ENCODE assay signal across 8 cellular contexts in the genomic region with DNA sequence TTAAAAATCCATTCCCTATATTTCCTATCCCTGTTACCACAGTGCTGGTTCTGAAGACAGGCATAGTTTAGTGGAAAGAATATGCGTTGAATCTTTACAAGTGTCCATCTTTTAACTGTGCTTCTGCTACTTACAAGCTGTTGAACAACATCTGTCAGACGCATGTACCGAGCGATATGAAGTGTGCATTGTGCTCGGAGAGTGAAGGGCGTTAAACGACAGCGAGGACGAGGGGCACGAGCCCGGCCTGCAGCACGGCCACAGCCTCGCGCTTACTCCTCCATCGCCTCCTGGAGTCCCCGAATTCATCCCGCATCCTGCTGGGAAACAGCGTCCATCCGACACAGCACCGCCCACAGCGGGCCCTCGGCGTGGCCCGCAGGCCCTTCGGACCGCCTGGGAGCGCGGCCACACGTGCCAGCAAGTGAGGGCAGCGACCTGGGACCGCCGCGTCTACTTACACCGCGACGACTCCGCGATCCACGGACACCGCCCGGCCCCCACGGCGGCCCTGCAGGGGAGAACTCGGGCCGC. TPM values are rescaled to one million over a fixed set of nuclear protein-coding genes. Genes with fewer than 3 reads are reported as not detected.
A peak's percentile ranks its signal among the peaks of the same experiment; 100 is the strongest.
DNase-seq lines count a peak whose midpoint lies in the region; ATAC-seq, FAIRE-seq and TF ChIP-seq lines count a peak whose summit lies in the region.

No MANE protein-coding gene starts in this region.

- peak; percentile 76 for FAIRE-seq in urothelium cell line (lab: Jason Lieb, UNC)

- H2AFZ ChIP-seq in mesenchymal stem cell (ENCODE audit: low read depth, low read length) = peak overlapping the region; percentile 90

- H3K4me2 ChIP-seq in mesenchymal stem cell (ENCODE audit: low read length, poor library complexity, severe bottlenecking) = peak overlapping the region; percentile 87

- H3K18ac ChIP-seq in mesenchymal stem cell (ENCODE audit: low read depth in 1 of 2, low read length in 2 of 2) = peak overlapping the region; percentile 81 to 97

- peak overlapping the region; percentile 95 to 98 for H3K4me3 ChIP-seq in mesenchymal stem cell (ENCODE audit: insufficient read depth in 1 of 2, low read depth in 1 of 2, low read length in 2 of 2)

- H4K91ac ChIP-seq in mesenchymal stem cell (ENCODE audit: low read length) = peak overlapping the region; percentile 89

- peak overlapping the region in 1 of 2 experiments; percentile 91 for H2BK12ac ChIP-seq in mesenchymal stem cell (ENCODE audit: low read length in 2 of 2)

- H3K23ac ChIP-seq in mesenchymal stem cell (ENCODE audit: low read length in 2 of 2) = peak overlapping the region in 1 of 2 experiments; percentile 94

- ATAC-seq in GM18858 (IDR thresholded peaks at IDR 0.05; ENCODE audit: unreplicated experiment) = peak; percentile 8
- peak; percentile 12 for ATAC-seq in HG03108 (IDR thresholded peaks at IDR 0.05; ENCODE audit: unreplicated experiment)

- H3K36me3 ChIP-seq in mesenchymal stem cell (ENCODE audit: control insufficient read depth in 1 of 2, insufficient read depth in 2 of 2, low read depth in 1 of 2, low read length in 2 of 2) = peaks cover 18 to 34% of the 10 kb centered on the region in 2 experiments

- no peak overlapping the region for H2BK5ac ChIP-seq in mesenchymal stem cell (ENCODE audit: low read depth, low read length, poor library complexity, severe bottlenecking)

- H2BK120ac ChIP-seq in mesenchymal stem cell (ENCODE audit: low read depth, low read length) = peak overlapping the region; percentile 52

- H2BK15ac ChIP-seq in mesenchymal stem cell (ENCODE audit: low read depth, poor library complexity, severe bottlenecking) = peak overlapping the region; percentile 30

- peak overlapping the region; percentile 98 for H3K9ac ChIP-seq in mesenchymal stem cell (ENCODE audit: low read length)

- H3K27ac ChIP-seq in mesenchymal stem cell (ENCODE audit: low read length, poor library complexity, severe bottlenecking) = peak overlapping the region; percentile 36

- TF ChIP-seq CTCF in AG09319 (IDR thresholded peaks at IDR 0.05; ENCODE audit: low read depth, low read length) = peak; percentile 1

- no peak overlapping the region for H2AK5ac ChIP-seq in mesenchymal stem cell (ENCODE audit: low read length, severe bottlenecking)

- peaks cover 15% of the 10 kb centered on the region for H3K79me1 ChIP-seq in mesenchymal stem cell (replicated peaks; ENCODE audit: low read length, poor library complexity, severe bottlenecking)

- no peak for DNase-seq in AG09319 (ENCODE audit: extremely low read depth, low read depth)
- DNase-seq in RPMI8226 = peak; percentile 44
- peak; percentile 76 for DNase-seq in ecto neural progenitor cell (ENCODE audit: low spot score)
- DNase-seq in mesenchymal stem cell = peak; percentile 77
- peak; percentile 50 for DNase-seq in urothelium cell line (ENCODE audit: low spot score)
- no peak for DNase-seq in NCI-H446 treated with DMSO at 0.1 percent for 48 hours (lab: John Stamatoyannopoulos, UW)

- H3K9me3 ChIP-seq in mesenchymal stem cell (ENCODE audit: control insufficient read depth, low read length) = no peaks in the 10 kb centered on the region

- H3K4ac ChIP-seq in mesenchymal stem cell (ENCODE audit: low read depth in 1 of 2, low read length in 2 of 2) = peak overlapping the region in 1 of 2 experiments; percentile 85

- under 1% methylated on average over 37 of the region's 45 CpGs for WGBS in mesenchymal stem cell

- peak overlapping the region; percentile 94 for H4K8ac ChIP-seq in mesenchymal stem cell (ENCODE audit: low read length)

- H3K27me3 ChIP-seq in mesenchymal stem cell (ENCODE audit: control insufficient read depth in 1 of 2, insufficient read depth in 1 of 2, low read length in 2 of 2) = no peaks in the 10 kb centered on the region

- peaks cover 8% of the 10 kb centered on the region for H3K4me1 ChIP-seq in mesenchymal stem cell (ENCODE audit: control insufficient read depth, insufficient read depth, low read depth, low read length)

- peak overlapping the region in 1 of 2 experiments; percentile 96 for H3K14ac ChIP-seq in mesenchymal stem cell (ENCODE audit: low read length in 2 of 2)

RNA-seq across cellular contexts. Expression of a gene that starts 0.5 kb away (rescaled TPM):
- 32.8 TPM for polyA plus RNA-seq in mesenchymal stem cell (2013, experiment 1 of 2)
- 32.5 TPM for polyA plus RNA-seq in mesenchymal stem cell (2013, experiment 2 of 2)

RNA-seq across cellular contexts. Expression of a gene that starts 1.5 kb away (rescaled TPM):
- polyA plus RNA-seq in mesenchymal stem cell (2013, experiment 1 of 2) = 45.5 TPM
- polyA plus RNA-seq in mesenchymal stem cell (2013, experiment 2 of 2) = 45.2 TPM

RNA-seq across cellular contexts. Expression of a gene that starts 49.5 kb away (rescaled TPM):
- not detected for polyA plus RNA-seq in mesenchymal stem cell (2013, experiment 1 of 2)
- not detected for polyA plus RNA-seq in mesenchymal stem cell (2013, experiment 2 of 2)

Comparison
In these comparisons a context has a peak if more than half of its experiments do, and no peak if none do; other contexts are left out.
1. DNase-seq: peak in RPMI8226 (single experiment), ecto neural progenitor cell (single experiment), mesenchymal stem cell (single experiment) and urothelium cell line (single experiment); none in AG09319 (single experiment) and NCI-H446 treated with DMSO at 0.1 percent for 48 hours (single experiment).